Comparison of ENCODE assay signal across 13 cellular contexts in genomic region chr2:62569907-62570793, GRCh38.
DNase-seq lines count a peak whose midpoint lies in the region; ATAC-seq and TF ChIP-seq lines count a peak whose summit lies in the region.
"Had no signal": no experiment of that assay in that cellular context is flagged by ENCODE, and none has a peak within 500 bp of the region (broad histone marks: within the 10 kb centered on the region; RNA-seq: fewer than 3 reads in every experiment).

No MANE protein-coding gene starts in this region.

- H3K9ac ChIP-seq in neural progenitor cell, result no peak overlapping the region

- no peak overlapping the region for H3K27ac ChIP-seq in neural progenitor cell

- peaks cover 9% of the 10 kb centered on the region for H3K27me3 Mint-ChIP-seq in neural progenitor cell (ENCODE audit: insufficient read depth, low read depth)

- no peaks in the 10 kb centered on the region for H4K20me1 ChIP-seq in neural progenitor cell (ENCODE audit: low read depth)

- no peaks in the 10 kb centered on the region for H3K36me3 Mint-ChIP-seq in neural progenitor cell
- H3K36me3 Mint-ChIP-seq: memory B cell had no signal

- peaks cover 37% of the 10 kb centered on the region for H3K27me3 ChIP-seq in neural progenitor cell

- no peak for ATAC-seq in HG02981 (IDR thresholded peaks at IDR 0.05; ENCODE audit: unreplicated experiment)

- H3K4me2 ChIP-seq in neural progenitor cell, result peak overlapping the region; percentile 82

- DNase-seq in Caki2 (ENCODE audit: low read depth) (peak; percentile 92), NCI-H69 (lab: John Stamatoyannopoulos, UW) (peak; percentile 10), neural progenitor cell (ENCODE audit: low spot score) (peak; percentile 24), NCI-H446 (lab: John Stamatoyannopoulos, UW) (no peak), NCI-H1105 (lab: John Stamatoyannopoulos, UW) (no peak), foreskin melanocyte (no peak)
- DNase-seq: activated CD4-positive, alpha-beta T cell treated with anti-CD3 and anti-CD28 coated beads, Interleukin-2, amount 50 U/mL, for 4 hours; effector memory CD4-positive, alpha-beta T cell; NCI-H1092; NCI-H446 treated with DMSO at 0.1 percent for 48 hours had no signal

- H3K9me3 ChIP-seq in iPS-18c (ENCODE audit: control insufficient read depth, insufficient read depth, low read length) (no peaks in the 10 kb centered on the region), neural progenitor cell (ENCODE audit: low read depth) (no peaks in the 10 kb centered on the region)

- no peak overlapping the region for H3K27ac Mint-ChIP-seq in neural progenitor cell
- H3K27ac Mint-ChIP-seq: memory B cell had no signal

- H3K9me3 Mint-ChIP-seq in neural progenitor cell, result no peaks in the 10 kb centered on the region
- H3K9me3 Mint-ChIP-seq: memory B cell had no signal

- H3F3A ChIP-seq in neural progenitor cell (ENCODE audit: low read depth), result no peaks in the 10 kb centered on the region

- TF ChIP-seq CTCF in neural progenitor cell (IDR thresholded peaks at IDR 0.05), result no peak

- H3K79me2 ChIP-seq in neural progenitor cell (ENCODE audit: low read depth), result no peaks in the 10 kb centered on the region

- peak overlapping the region; percentile 92 for H2AFZ ChIP-seq in neural progenitor cell (replicated peaks)

- in situ Hi-C loops in Caki2 (cut with HindIII; ENCODE audit: low pct_unique_long_range_greater_than_20kb, low sequenced_read_pairs), result no loop called here

- H3K4me1 ChIP-seq in neural progenitor cell, result peaks cover 11% of the 10 kb centered on the region

- no peaks in the 10 kb centered on the region for H3K36me3 ChIP-seq in neural progenitor cell

- H3K4me3 ChIP-seq in iPS-18c (ENCODE audit: insufficient read depth, low read depth, low read length) (peak overlapping the region; percentile 49), neural progenitor cell (peak overlapping the region; percentile 45)

- H3K4me3 Mint-ChIP-seq in neural progenitor cell, result peak overlapping the region; percentile 31
- H3K4me3 Mint-ChIP-seq: memory B cell had no signal

- peaks cover 14% of the 10 kb centered on the region for H3K4me1 Mint-ChIP-seq in neural progenitor cell
- H3K4me1 Mint-ChIP-seq: memory B cell had no signal

Comparison
In these comparisons a context has a peak if more than half of its experiments do, and no peak if none do; other contexts are left out.
1. DNase-seq: peak in Caki2 (single experiment), NCI-H69 (single experiment) and neural progenitor cell (single experiment); none in NCI-H446 (0 of 2), NCI-H1105 (single experiment) and foreskin melanocyte (single experiment).